1 cellular context compared by ENCODE assay signal in the genomic region with DNA sequence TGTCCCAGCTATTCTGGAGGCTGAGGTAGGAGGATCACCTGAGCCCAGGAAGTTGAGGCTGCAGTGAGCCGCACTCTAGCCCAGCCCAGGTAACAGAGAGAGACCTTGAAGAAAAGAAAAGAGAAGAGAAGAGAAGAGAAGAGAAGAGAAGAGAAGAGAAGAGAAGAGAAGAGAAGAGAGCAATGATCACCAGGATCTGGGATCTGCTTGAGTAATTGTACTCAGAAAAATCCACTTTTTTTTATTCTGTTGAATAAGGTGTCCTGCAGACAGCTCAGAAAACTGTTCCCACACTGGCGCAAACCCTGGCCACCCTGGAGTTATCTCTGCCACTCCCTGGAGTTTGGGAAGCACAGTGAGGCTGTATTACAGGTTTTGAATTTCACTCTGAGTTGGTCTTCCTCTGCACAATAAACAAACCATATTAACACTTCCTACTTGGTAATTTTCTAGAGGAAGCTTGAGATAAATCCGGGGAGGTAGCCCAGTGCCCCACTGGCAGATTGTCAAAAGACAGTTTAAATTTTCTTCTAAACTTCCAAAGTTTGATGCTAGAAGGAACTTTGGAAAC.
TF ChIP-seq lines count a peak whose summit lies in the region.

No MANE protein-coding gene starts in this region.

TF ChIP-seq in HEK293, 187 proteins besides CTCF, POLR2A, EP300 and RAD21 (continued from another document):
- no peak for TF ChIP-seq BCL6B (tag by site-specific recombination; IDR thresholded peaks at IDR 0.05)
- TF ChIP-seq ZNF23 (tag by site-specific recombination; IDR thresholded peaks at IDR 0.05; ENCODE audit: borderline replicate concordance): no peak
- TF ChIP-seq ZNF544 (tag by site-specific recombination; IDR thresholded peaks at IDR 0.05): no peak
- TF ChIP-seq ZNF184 (tag by site-specific recombination; IDR thresholded peaks at IDR 0.05): peak; percentile 22; the same call in 1 of the 2 replicates
- TF ChIP-seq PRDM10 (tag by site-specific recombination; IDR thresholded peaks at IDR 0.05): no peak
- TF ChIP-seq, protein P1, sequence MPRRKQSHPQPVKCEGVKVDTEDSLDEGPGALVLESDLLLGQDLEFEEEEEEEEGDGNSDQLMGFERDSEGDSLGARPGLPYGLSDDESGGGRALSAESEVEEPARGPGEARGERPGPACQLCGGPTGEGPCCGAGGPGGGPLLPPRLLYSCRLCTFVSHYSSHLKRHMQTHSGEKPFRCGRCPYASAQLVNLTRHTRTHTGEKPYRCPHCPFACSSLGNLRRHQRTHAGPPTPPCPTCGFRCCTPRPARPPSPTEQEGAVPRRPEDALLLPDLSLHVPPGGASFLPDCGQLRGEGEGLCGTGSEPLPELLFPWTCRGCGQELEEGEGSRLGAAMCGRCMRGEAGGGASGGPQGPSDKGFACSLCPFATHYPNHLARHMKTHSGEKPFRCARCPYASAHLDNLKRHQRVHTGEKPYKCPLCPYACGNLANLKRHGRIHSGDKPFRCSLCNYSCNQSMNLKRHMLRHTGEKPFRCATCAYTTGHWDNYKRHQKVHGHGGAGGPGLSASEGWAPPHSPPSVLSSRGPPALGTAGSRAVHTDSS (tag by site-specific recombination; IDR thresholded peaks at IDR 0.05): peak; percentile 51
- TF ChIP-seq SP7 (tag by site-specific recombination; IDR thresholded peaks at IDR 0.05): peak; percentile 83
- TF ChIP-seq ZNF621 (tag by site-specific recombination; IDR thresholded peaks at IDR 0.05): no peak
- TF ChIP-seq ZNF202 (tag by site-specific recombination; IDR thresholded peaks at IDR 0.05; ENCODE audit: borderline replicate concordance): no peak
- no peak for TF ChIP-seq ZNF664 (tag by site-specific recombination; IDR thresholded peaks at IDR 0.05)
- no peak for TF ChIP-seq SP2 (tag by site-specific recombination; IDR thresholded peaks at IDR 0.05)
- TF ChIP-seq ZNF302 (tag by site-specific recombination; IDR thresholded peaks at IDR 0.05; ENCODE audit: low read depth): no peak
- TF ChIP-seq ZBTB48 (tag by site-specific recombination; IDR thresholded peaks at IDR 0.05): no peak
- peak; percentile 94 for TF ChIP-seq ZNF335 (tag by site-specific recombination; conservative IDR thresholded peaks at IDR 0.05)
- no peak for TF ChIP-seq ZNF2 (tag by site-specific recombination; IDR thresholded peaks at IDR 0.05)
- no peak for TF ChIP-seq ZNF555 (tag by site-specific recombination; conservative IDR thresholded peaks at IDR 0.05)
- no peak for TF ChIP-seq ZNF677 (tag by site-specific recombination; IDR thresholded peaks at IDR 0.05)
- no peak for TF ChIP-seq ZNF501 (tag by site-specific recombination; IDR thresholded peaks at IDR 0.05)
- TF ChIP-seq ZNF791 (tag by site-specific recombination; IDR thresholded peaks at IDR 0.05): no peak
TF ChIP-seq in HEK293: peak in this region for 8.
